Comparison of ENCODE assay signal across 13 cellular contexts in the genomic region with DNA sequence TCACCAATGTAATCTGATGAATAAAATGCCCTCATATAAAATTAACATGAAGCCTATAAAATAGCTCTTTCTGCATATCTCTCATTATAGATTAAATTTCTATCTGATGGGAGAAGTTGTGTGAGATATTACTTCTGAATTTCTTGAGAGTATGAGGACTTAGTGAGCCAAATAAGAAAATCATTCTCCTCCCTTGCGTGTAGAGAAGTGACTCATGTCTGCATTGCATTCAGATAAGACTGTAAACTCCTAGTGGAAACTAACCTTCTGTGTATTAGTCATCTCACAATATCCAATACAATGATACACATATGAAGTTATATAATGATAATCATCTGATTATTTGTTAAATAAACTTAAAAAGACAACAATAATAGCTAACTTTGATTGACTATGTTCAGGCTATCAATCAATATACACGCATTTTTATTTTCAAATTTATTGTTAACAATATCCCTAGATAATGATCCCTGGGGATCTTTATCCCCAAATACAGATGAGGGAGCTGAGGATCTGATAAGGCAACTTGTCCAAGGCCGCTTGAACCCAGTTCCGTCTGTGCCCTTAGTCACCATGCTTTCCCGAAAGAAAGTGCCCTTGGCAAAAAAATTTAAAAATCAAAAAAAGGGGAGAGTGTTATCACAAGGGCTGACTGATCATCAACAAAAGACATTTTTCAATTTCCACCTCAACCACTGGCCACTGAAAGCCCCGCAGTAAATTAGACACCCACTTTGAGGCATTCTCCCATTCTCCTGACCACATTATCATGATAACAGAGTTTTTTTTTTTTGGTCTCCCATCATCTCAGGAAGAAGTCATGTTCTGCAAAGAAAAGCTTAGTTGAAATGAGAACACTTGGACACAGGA.
DNase-seq lines count a peak whose midpoint lies in the region; ATAC-seq, FAIRE-seq and TF ChIP-seq lines count a peak whose summit lies in the region.
"Had no signal": no experiment of that assay in that cellular context is flagged by ENCODE, and none has a peak within 500 bp of the region (broad histone marks: within the 10 kb centered on the region; RNA-seq: fewer than 3 reads in every experiment).

No MANE protein-coding gene starts in this region.

- H3K9me3 ChIP-seq in left lung (no peaks in the 10 kb centered on the region), colonic mucosa (no peaks in the 10 kb centered on the region)
- H3K9me3 ChIP-seq: Peyer's patch had no signal

- FAIRE-seq in bronchial epithelial cell (lab: Jason Lieb, UNC), result no peak
- FAIRE-seq: HepG2 had no signal

- intact Hi-C loops in left lung (cut with DNase I) (no loop called here), colonic mucosa (cut with DNase I) (no loop called here)

- no peak overlapping the region for H3K9ac ChIP-seq in colonic mucosa (ENCODE audit: low read depth in 2 of 2, low read length in 2 of 2)

- H3K36me3 ChIP-seq in bronchial epithelial cell (ENCODE audit: control insufficient read depth, insufficient read depth, low read length), result no peaks in the 10 kb centered on the region
- H3K36me3 ChIP-seq in left lung, result no peaks in the 10 kb centered on the region
- H3K36me3 ChIP-seq in colonic mucosa, result no peaks in the 10 kb centered on the region
- H3K36me3 ChIP-seq: Peyer's patch had no signal

- peak; percentile 62 for ATAC-seq in left lung
- no peak for ATAC-seq in GM21526 (IDR thresholded peaks at IDR 0.05; ENCODE audit: low FRiP score, unreplicated experiment)
- ATAC-seq in activated CD4-positive, CD25-positive, alpha-beta regulatory T cell treated with anti-CD3 and anti-CD28 coated beads, Interleukin-2, amount 50 U/mL, for 24 hours, result no peak
- no peak for ATAC-seq in GM18861 (IDR thresholded peaks at IDR 0.05; ENCODE audit: unreplicated experiment)
- ATAC-seq: CD8-positive, alpha-beta T cell; HepG2; natural killer cell treated with Interleukin-12 subunit alpha and Interleukin-12 subunit beta and Interleukin-15 and Interleukin-18, amount 100 ng/mL, for 72 hours had no signal

- peak; percentile 80 for DNase-seq in DMS53 treated with DMSO at 0.1 percent for 48 hours (lab: John Stamatoyannopoulos, UW; ENCODE audit: unreplicated experiment)
- DNase-seq in NCI-H226, result peak; percentile 80
- DNase-seq in bronchial epithelial cell (ENCODE audit: low read depth), result peak; percentile 94
- no peak for DNase-seq in left lung
- DNase-seq in colonic mucosa, result no peak
- DNase-seq: CD8-positive, alpha-beta T cell; cortex of kidney; Peyer's patch had no signal

- H3K27me3 ChIP-seq in bronchial epithelial cell (ENCODE audit: control insufficient read depth, insufficient read depth, low read length) (no peaks in the 10 kb centered on the region), left lung (no peaks in the 10 kb centered on the region), colonic mucosa (no peaks in the 10 kb centered on the region)
- H3K27me3 ChIP-seq: Peyer's patch had no signal

- TF ChIP-seq CTCF in bronchial epithelial cell (IDR thresholded peaks at IDR 0.05; ENCODE audit: insufficient read depth, low read length, severe bottlenecking) (no peak), left lung (IDR thresholded peaks at IDR 0.05) (no peak), colonic mucosa (IDR thresholded peaks at IDR 0.05) (no peak)

- H3K27ac ChIP-seq in left lung, result no peak overlapping the region
- H3K27ac ChIP-seq in colonic mucosa, result no peak overlapping the region
- H3K27ac ChIP-seq: Peyer's patch had no signal

- H3K4me3 ChIP-seq in bronchial epithelial cell (ENCODE audit: low read depth, low read length), result no peak overlapping the region
- no peak overlapping the region for H3K4me3 ChIP-seq in left lung
- no peak overlapping the region for H3K4me3 ChIP-seq in colonic mucosa
- H3K4me3 ChIP-seq: Peyer's patch had no signal

- no peaks in the 10 kb centered on the region for H3K4me1 ChIP-seq in left lung
- no peaks in the 10 kb centered on the region for H3K4me1 ChIP-seq in colonic mucosa
- H3K4me1 ChIP-seq: Peyer's patch had no signal

Comparison
In these comparisons a context has a peak if more than half of its experiments do, and no peak if none do; other contexts are left out.
1. DNase-seq: peak in DMS53 treated with DMSO at 0.1 percent for 48 hours (single experiment), NCI-H226 (single experiment) and bronchial epithelial cell (single experiment); none in left lung (0 of 2) and colonic mucosa (single experiment).